In genomic region chr5:78506296-78507049, GRCh38 we compare ENCODE assay signal across 15 cellular contexts.
DNase-seq lines count a peak whose midpoint lies in the region; ATAC-seq and TF ChIP-seq lines count a peak whose summit lies in the region.
"Had no signal": no experiment of that assay in that cellular context is flagged by ENCODE, and none has a peak within 500 bp of the region (broad histone marks: within the 10 kb centered on the region; RNA-seq: fewer than 3 reads in every experiment).

No MANE protein-coding gene starts in this region.

- H3K36me3 ChIP-seq in RWPE2 (ENCODE audit: low read depth) (peaks cover 3% of the 10 kb centered on the region; the same call in 1 of the 2 replicates), endodermal cell (ENCODE audit: control insufficient read depth, insufficient read depth, low read length) (peaks cover 43% of the 10 kb centered on the region), muscle layer of colon (ENCODE audit: insufficient read depth, low read length) (no peaks in the 10 kb centered on the region), thymus (ENCODE audit: control insufficient read depth, insufficient read depth) (no peaks in the 10 kb centered on the region)
- H3K36me3 ChIP-seq: Peyer's patch had no signal

- H3K4me3 ChIP-seq in RWPE2 (ENCODE audit: severe bottlenecking) (no peak overlapping the region), endodermal cell (ENCODE audit: low read length) (no peak overlapping the region), muscle layer of colon (ENCODE audit: low read depth in 1 of 2, low read length in 2 of 2) (no peak overlapping the region), thymus (ENCODE audit: low read length) (no peak overlapping the region)
- H3K4me3 ChIP-seq: psoas muscle had no signal

- H3K9ac ChIP-seq in endodermal cell (ENCODE audit: extremely low read depth, low read length, poor library complexity, severe bottlenecking) (no peak overlapping the region), muscle layer of colon (ENCODE audit: low read length) (peak overlapping the region; percentile 3)

- no peak overlapping the region for H3K4me3 Mint-ChIP-seq in endodermal cell
- H3K4me3 Mint-ChIP-seq: IgD-negative memory B cell, immature natural killer cell had no signal

- H3K27ac Mint-ChIP-seq in endodermal cell = no peak overlapping the region
- H3K27ac Mint-ChIP-seq: IgD-negative memory B cell, immature natural killer cell had no signal

- H3K27ac ChIP-seq in RWPE2 (ENCODE audit: poor library complexity, severe bottlenecking) = peak overlapping the region; percentile 62
- no peak overlapping the region for H3K27ac ChIP-seq in endodermal cell (ENCODE audit: low read depth, low read length)
- H3K27ac ChIP-seq in muscle layer of colon (ENCODE audit: low read depth, low read length) = peak overlapping the region; percentile 86
- H3K27ac ChIP-seq in thymus (ENCODE audit: low read depth) = peak overlapping the region; percentile 18

- H3K4me1 Mint-ChIP-seq in endodermal cell = peaks cover 90% of the 10 kb centered on the region

- WGBS in endodermal cell (ENCODE audit: insufficient coverage in 1 of 2, insufficient read length in 1 of 2), 2 experiments = 86 to 90% methylated on average over 1 to 2 of the region's 2 CpGs
- 92% methylated on average over 2 of the region's 2 CpGs for WGBS in thymus

- TF ChIP-seq CTCF in RWPE2 (IDR thresholded peaks at IDR 0.05; ENCODE audit: poor library complexity, severe bottlenecking) (no peak), endodermal cell (conservative IDR thresholded peaks at IDR 0.05) (no peak)

- DNase-seq in RWPE2 (ENCODE audit: low spot score) = no peak
- DNase-seq in endodermal cell = peak; percentile 25
- no peak for DNase-seq in SIG-M5 treated with dmso at 0.1 percent for 504 hours (lab: John Stamatoyannopoulos, UW; ENCODE audit: unreplicated experiment)
- no peak for DNase-seq in effector CD8-positive, alpha-beta T cell (lab: John Stamatoyannopoulos, UW)
- DNase-seq in NCI-H524 treated with DMSO at 0.1 percent for 48 hours (lab: John Stamatoyannopoulos, UW) = no peak
- DNase-seq: activated CD4-positive, alpha-beta T cell treated with anti-CD3 and anti-CD28 coated beads for 1 hour; immature natural killer cell; NCI-H1417; NCI-H446 treated with DMSO at 0.1 percent for 48 hours; Peyer's patch; psoas muscle had no signal

- H3K27me3 Mint-ChIP-seq in endodermal cell (ENCODE audit: insufficient read depth) = peaks cover 2% of the 10 kb centered on the region

- no peaks in the 10 kb centered on the region for H3K9me3 Mint-ChIP-seq in endodermal cell
- H3K9me3 Mint-ChIP-seq: IgD-negative memory B cell, immature natural killer cell had no signal

- ATAC-seq in RWPE2 (ENCODE audit: low read depth) (no peak), GM21367 (IDR thresholded peaks at IDR 0.05; ENCODE audit: unreplicated experiment) (no peak)
- ATAC-seq: psoas muscle had no signal

- H3K36me3 Mint-ChIP-seq in endodermal cell (ENCODE audit: low read depth) = peaks cover 52% of the 10 kb centered on the region
- H3K36me3 Mint-ChIP-seq: IgD-negative memory B cell, immature natural killer cell had no signal

- peaks cover 28% of the 10 kb centered on the region for H3K4me1 ChIP-seq in RWPE2 (ENCODE audit: insufficient read depth, poor library complexity, severe bottlenecking)
- peaks cover 42% of the 10 kb centered on the region for H3K4me1 ChIP-seq in endodermal cell (ENCODE audit: control insufficient read depth, insufficient read depth, low read length)
- peaks cover 83% of the 10 kb centered on the region for H3K4me1 ChIP-seq in muscle layer of colon (ENCODE audit: insufficient read depth, low read length)
- peaks cover 9% of the 10 kb centered on the region for H3K4me1 ChIP-seq in thymus (ENCODE audit: control insufficient read depth, insufficient read depth, low read length)

- H3K9me3 ChIP-seq in RWPE2 (ENCODE audit: severe bottlenecking) (no peaks in the 10 kb centered on the region), endodermal cell (ENCODE audit: control insufficient read depth, low read length) (no peaks in the 10 kb centered on the region), muscle layer of colon (ENCODE audit: low read length) (no peaks in the 10 kb centered on the region), thymus (ENCODE audit: control insufficient read depth) (no peaks in the 10 kb centered on the region)
- H3K9me3 ChIP-seq: Peyer's patch, psoas muscle had no signal

- no peaks in the 10 kb centered on the region for H3K27me3 ChIP-seq in RWPE2 (ENCODE audit: insufficient read depth, poor library complexity, severe bottlenecking)
- H3K27me3 ChIP-seq in endodermal cell (ENCODE audit: control insufficient read depth, insufficient read depth, low read length, poor library complexity, severe bottlenecking) = no peaks in the 10 kb centered on the region
- H3K27me3 ChIP-seq in muscle layer of colon (ENCODE audit: control insufficient read depth in 1 of 2, insufficient read depth in 2 of 2, low read length in 2 of 2) = no peaks in the 10 kb centered on the region
- peaks cover 11% of the 10 kb centered on the region for H3K27me3 ChIP-seq in thymus (ENCODE audit: control insufficient read depth, insufficient read depth)
- H3K27me3 ChIP-seq: Peyer's patch had no signal
